Comparison of ENCODE assay signal across 11 cellular contexts in the genomic region with DNA sequence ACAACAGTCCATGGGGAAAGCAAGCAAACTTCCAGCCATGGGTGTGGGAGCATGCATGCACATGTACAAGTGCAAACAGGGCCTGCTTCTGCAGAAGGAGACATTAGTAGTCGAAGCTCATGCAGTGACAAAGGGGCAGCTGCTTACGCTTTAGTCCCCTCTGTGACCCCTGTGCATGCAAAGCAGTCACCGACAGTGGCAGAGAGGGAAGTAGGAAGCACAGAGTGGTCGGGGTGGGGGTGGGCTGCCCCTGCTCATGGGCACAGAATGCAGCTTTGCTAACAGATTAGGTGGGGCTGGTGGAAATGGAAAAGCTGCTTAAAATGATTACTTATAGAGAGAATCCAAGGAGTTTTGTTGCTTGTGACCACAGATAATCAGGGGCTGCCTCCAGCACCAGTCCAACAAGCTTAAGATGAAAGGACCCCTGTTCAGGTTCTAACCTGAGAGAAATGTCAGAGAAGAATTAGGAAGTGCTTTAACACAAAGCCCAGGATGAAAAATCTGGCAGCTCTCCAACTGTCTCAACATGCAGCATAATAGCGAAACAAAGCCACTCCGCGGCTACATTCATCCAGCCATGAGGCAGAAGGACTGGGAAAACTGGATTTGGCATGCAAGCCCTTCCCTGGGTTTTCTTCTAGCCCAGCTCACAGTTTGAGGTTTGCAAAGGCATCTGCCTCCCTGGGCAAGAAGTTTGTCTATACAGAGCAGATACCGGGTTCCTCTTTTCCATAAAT.
DNase-seq lines count a peak whose midpoint lies in the region; ATAC-seq and TF ChIP-seq lines count a peak whose summit lies in the region.
"Had no signal": no experiment of that assay in that cellular context is flagged by ENCODE, and none has a peak within 500 bp of the region (broad histone marks: within the 10 kb centered on the region; RNA-seq: fewer than 3 reads in every experiment).

No MANE protein-coding gene starts in this region.

- TF ChIP-seq CTCF in neural progenitor cell (IDR thresholded peaks at IDR 0.05) (no peak), Caco-2 (IDR thresholded peaks at IDR 0.05; ENCODE audit: insufficient read depth in 1 of 2, low read depth in 1 of 2, low read length in 1 of 2, severe bottlenecking in 1 of 2, unreplicated experiment in 1 of 2) (no peak)

- H3K4me3 Mint-ChIP-seq in neural progenitor cell = peak overlapping the region; percentile 69
- no peak overlapping the region for H3K4me3 Mint-ChIP-seq in activated naive CD4-positive, alpha-beta T cell treated with anti-CD3 and anti-CD28 coated beads, Interleukin-2, amount 10 ng/mL, durations not matched to agents 7 days and 5 days
- H3K4me3 Mint-ChIP-seq in Caco-2 (ENCODE audit: unreplicated experiment) = no peak overlapping the region
- H3K4me3 Mint-ChIP-seq: activated naive CD8-positive, alpha-beta T cell treated with anti-CD3 and anti-CD28 coated beads for 36 hours; stimulated activated effector memory CD8-positive, alpha-beta T cell treated with anti-CD3 and anti-CD28 coated beads, Interleukin-12 subunit alpha, Interleukin-12 subunit beta, amount 100 ng/mL, for 72 hours had no signal

- H3K9ac ChIP-seq in neural progenitor cell = no peak overlapping the region
- H3K9ac ChIP-seq: KMS-11 had no signal

- ATAC-seq in GM18858 (IDR thresholded peaks at IDR 0.05; ENCODE audit: unreplicated experiment) (no peak), HG03097 (IDR thresholded peaks at IDR 0.05; ENCODE audit: low FRiP score, unreplicated experiment) (no peak)
- ATAC-seq: stimulated activated effector memory CD8-positive, alpha-beta T cell treated with anti-CD3 and anti-CD28 coated beads, Interleukin-12 subunit alpha, Interleukin-12 subunit beta, amount 100 ng/mL, for 72 hours had no signal

- H3K27me3 ChIP-seq in neural progenitor cell (no peaks in the 10 kb centered on the region), Caco-2 (replicated peaks; ENCODE audit: control insufficient read depth, insufficient read depth, low read length) (no peaks in the 10 kb centered on the region)

- no TSS peak for BruUV-seq in Caco-2 (replicated peaks; lab: Mats Ljungman, UMichigan)

- H3F3A ChIP-seq in neural progenitor cell (ENCODE audit: low read depth) = peaks cover 12% of the 10 kb centered on the region

- H4K20me1 ChIP-seq in neural progenitor cell (ENCODE audit: low read depth) = no peaks in the 10 kb centered on the region

- H3K9me3 Mint-ChIP-seq in neural progenitor cell (peaks cover 13% of the 10 kb centered on the region), Caco-2 (ENCODE audit: unreplicated experiment) (no peaks in the 10 kb centered on the region)
- H3K9me3 Mint-ChIP-seq in activated naive CD4-positive, alpha-beta T cell treated with anti-CD3 and anti-CD28 coated beads, Interleukin-2, amount 10 ng/mL, durations not matched to agents 7 days and 5 days = no peaks in the 10 kb centered on the region
- H3K9me3 Mint-ChIP-seq: activated naive CD8-positive, alpha-beta T cell treated with anti-CD3 and anti-CD28 coated beads for 36 hours; stimulated activated effector memory CD8-positive, alpha-beta T cell treated with anti-CD3 and anti-CD28 coated beads, Interleukin-12 subunit alpha, Interleukin-12 subunit beta, amount 100 ng/mL, for 72 hours had no signal

- H3K27ac ChIP-seq in neural progenitor cell = peak overlapping the region; percentile 53
- H3K27ac ChIP-seq: KMS-11 had no signal

- CTCF ChIA-PET in activated naive CD4-positive, alpha-beta T cell treated with anti-CD3 and anti-CD28 coated beads, Interleukin-2, amount 10 ng/mL, durations not matched to agents 7 days and 5 days (lab: Charles Lee) = no interaction called here
- CTCF ChIA-PET in Caco-2 (lab: Charles Lee) = interaction anchor here (0.7 kb wide), 1 partner anchor 56 kb away, joined by 7 read pairs; no protein-coding TSS in a partner anchor

- H3K9me3 ChIP-seq in neural progenitor cell (ENCODE audit: low read depth) = no peaks in the 10 kb centered on the region
- no peaks in the 10 kb centered on the region for H3K9me3 ChIP-seq in Caco-2

- no peaks in the 10 kb centered on the region for H3K79me2 ChIP-seq in neural progenitor cell (ENCODE audit: low read depth)

- peak overlapping the region; percentile 23 for H2AFZ ChIP-seq in neural progenitor cell (replicated peaks)

- DNase-seq in Daoy (ENCODE audit: low read depth) (peak; percentile 19), NCI-H2171 (lab: John Stamatoyannopoulos, UW) (peak; percentile 36), amniotic epithelial cell (ENCODE audit: low read depth) (peak; percentile 17), neural progenitor cell (ENCODE audit: low spot score) (peak; percentile 63), Caco-2 (no peak)
- DNase-seq in activated naive CD4-positive, alpha-beta T cell treated with anti-CD3 and anti-CD28 coated beads, Interleukin-2, amount 10 ng/mL, durations not matched to agents 7 days and 5 days = no peak
- DNase-seq: activated naive CD8-positive, alpha-beta T cell treated with anti-CD3 and anti-CD28 coated beads for 36 hours had no signal

- H3K4me3 ChIP-seq in neural progenitor cell (no peak overlapping the region), Caco-2 (ENCODE audit: low read depth, low read length) (no peak overlapping the region)

- H3K4me1 ChIP-seq in neural progenitor cell = peaks cover 16% of the 10 kb centered on the region
- H3K4me1 ChIP-seq in Caco-2 = no peaks in the 10 kb centered on the region

- H3K4me2 ChIP-seq in neural progenitor cell = peak overlapping the region; percentile 58
- H3K4me2 ChIP-seq: KMS-11 had no signal

- peaks cover 45% of the 10 kb centered on the region for H3K4me1 Mint-ChIP-seq in neural progenitor cell
- no peaks in the 10 kb centered on the region for H3K4me1 Mint-ChIP-seq in activated naive CD4-positive, alpha-beta T cell treated with anti-CD3 and anti-CD28 coated beads, Interleukin-2, amount 10 ng/mL, durations not matched to agents 7 days and 5 days
- no peaks in the 10 kb centered on the region for H3K4me1 Mint-ChIP-seq in Caco-2 (ENCODE audit: low read depth, unreplicated experiment)
- H3K4me1 Mint-ChIP-seq: activated naive CD8-positive, alpha-beta T cell treated with anti-CD3 and anti-CD28 coated beads for 36 hours; stimulated activated effector memory CD8-positive, alpha-beta T cell treated with anti-CD3 and anti-CD28 coated beads, Interleukin-12 subunit alpha, Interleukin-12 subunit beta, amount 100 ng/mL, for 72 hours had no signal

- H3K27me3 Mint-ChIP-seq in neural progenitor cell (ENCODE audit: insufficient read depth, low read depth) (peaks cover 2% of the 10 kb centered on the region), Caco-2 (ENCODE audit: insufficient read depth, unreplicated experiment) (peaks cover 21% of the 10 kb centered on the region)
- peaks cover 3% of the 10 kb centered on the region for H3K27me3 Mint-ChIP-seq in activated naive CD4-positive, alpha-beta T cell treated with anti-CD3 and anti-CD28 coated beads, Interleukin-2, amount 10 ng/mL, durations not matched to agents 7 days and 5 days

- POLR2A ChIA-PET in Caco-2 (lab: Charles Lee) = no interaction called here

- peak overlapping the region; percentile 99 for H3K27ac Mint-ChIP-seq in neural progenitor cell
- H3K27ac Mint-ChIP-seq in activated naive CD4-positive, alpha-beta T cell treated with anti-CD3 and anti-CD28 coated beads, Interleukin-2, amount 10 ng/mL, durations not matched to agents 7 days and 5 days = no peak overlapping the region
- H3K27ac Mint-ChIP-seq in Caco-2 (ENCODE audit: unreplicated experiment) = no peak overlapping the region
- H3K27ac Mint-ChIP-seq: activated naive CD8-positive, alpha-beta T cell treated with anti-CD3 and anti-CD28 coated beads for 36 hours; stimulated activated effector memory CD8-positive, alpha-beta T cell treated with anti-CD3 and anti-CD28 coated beads, Interleukin-12 subunit alpha, Interleukin-12 subunit beta, amount 100 ng/mL, for 72 hours had no signal

- no peaks in the 10 kb centered on the region for H3K36me3 Mint-ChIP-seq in neural progenitor cell
- H3K36me3 Mint-ChIP-seq in activated naive CD4-positive, alpha-beta T cell treated with anti-CD3 and anti-CD28 coated beads, Interleukin-2, amount 10 ng/mL, durations not matched to agents 7 days and 5 days = no peaks in the 10 kb centered on the region
- no peaks in the 10 kb centered on the region for H3K36me3 Mint-ChIP-seq in Caco-2 (ENCODE audit: insufficient read depth, unreplicated experiment)
- H3K36me3 Mint-ChIP-seq: activated naive CD8-positive, alpha-beta T cell treated with anti-CD3 and anti-CD28 coated beads for 36 hours; stimulated activated effector memory CD8-positive, alpha-beta T cell treated with anti-CD3 and anti-CD28 coated beads, Interleukin-12 subunit alpha, Interleukin-12 subunit beta, amount 100 ng/mL, for 72 hours had no signal

- H3K36me3 ChIP-seq in neural progenitor cell (no peaks in the 10 kb centered on the region), Caco-2 (ENCODE audit: control insufficient read depth, insufficient read depth, low read length) (no peaks in the 10 kb centered on the region)

- intact Hi-C loops in Caco-2 (cut with micrococcal nuclease; ENCODE audit: unreplicated experiment) = no loop called here

Comparison
In these comparisons a context has a peak if more than half of its experiments do, and no peak if none do; other contexts are left out.
1. DNase-seq: peak in Daoy (single experiment), NCI-H2171 (single experiment), amniotic epithelial cell (single experiment) and neural progenitor cell (single experiment); none in activated naive CD4-positive, alpha-beta T cell treated with anti-CD3 and anti-CD28 coated beads, Interleukin-2, amount 10 ng/mL, durations not matched to agents 7 days and 5 days (single experiment) and Caco-2 (0 of 2).